ENCODE assay signal across 28 cellular contexts in the genomic region with DNA sequence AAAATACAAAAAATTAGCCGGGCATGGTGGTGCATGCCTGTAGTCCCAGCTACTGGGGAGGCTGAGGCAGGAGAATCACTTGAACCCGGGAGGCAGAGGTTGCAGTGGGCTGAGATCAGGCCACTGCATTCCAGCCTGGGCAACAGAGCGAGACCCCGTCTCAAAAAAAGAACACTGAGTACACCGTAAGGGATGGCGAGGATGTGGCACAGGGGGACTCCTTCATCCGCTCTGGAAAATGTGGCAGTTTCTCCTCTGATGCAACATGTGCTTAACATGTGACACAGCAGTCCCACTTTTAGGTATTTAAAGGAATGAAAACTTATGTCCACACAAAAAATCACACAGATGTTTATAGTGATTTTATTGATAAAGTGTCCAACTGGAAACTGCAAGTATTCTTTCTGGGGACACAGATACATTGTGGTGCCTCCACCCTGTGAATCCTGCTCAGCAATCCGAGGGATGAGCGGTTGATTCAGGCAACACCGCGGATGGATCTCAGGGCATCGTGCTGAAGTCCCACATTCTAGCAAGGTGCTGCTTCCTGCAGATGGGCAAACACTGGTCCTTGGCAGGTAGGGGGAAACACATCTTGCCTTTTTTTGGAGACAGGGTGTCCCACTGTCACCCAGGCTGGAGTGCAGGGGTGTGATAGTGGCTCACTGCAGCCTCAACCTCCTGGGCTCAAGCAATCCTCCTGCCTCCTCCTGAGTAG. TPM values are rescaled to one million over a fixed set of nuclear protein-coding genes. Genes with fewer than 3 reads are reported as not detected.
DNase-seq lines count a peak whose midpoint lies in the region; ATAC-seq, FAIRE-seq and TF ChIP-seq lines count a peak whose summit lies in the region.
"Had no signal": no experiment of that assay in that cellular context is flagged by ENCODE, and none has a peak within 500 bp of the region (broad histone marks: within the 10 kb centered on the region; RNA-seq: fewer than 3 reads in every experiment).

No MANE protein-coding gene starts in this region.

- no peak overlapping the region for H3K4me3 Mint-ChIP-seq in activated T-helper 17 cell treated with anti-CD3 and anti-CD28 coated beads, Interleukin-2, amount 50 U/mL, for 72 hours
- peak overlapping the region; percentile 78 for H3K4me3 Mint-ChIP-seq in glutamatergic neuron (ENCODE audit: unreplicated experiment)
- H3K4me3 Mint-ChIP-seq: CD4-positive, alpha-beta memory T cell had no signal

- peaks cover 21% of the 10 kb centered on the region for H3K36me3 Mint-ChIP-seq in activated T-helper 17 cell treated with anti-CD3 and anti-CD28 coated beads, Interleukin-2, amount 50 U/mL, for 72 hours (ENCODE audit: low read depth)
- H3K36me3 Mint-ChIP-seq in glutamatergic neuron (ENCODE audit: unreplicated experiment), result no peaks in the 10 kb centered on the region
- H3K36me3 Mint-ChIP-seq: IgD-negative memory B cell had no signal

- ATAC-seq in HepG2, result no peak
- no peak for ATAC-seq in right lobe of liver
- ATAC-seq in activated T-helper 17 cell treated with anti-CD3 and anti-CD28 coated beads, Interleukin-2, amount 50 U/mL, for 72 hours (replicated peaks), result no peak
- ATAC-seq: A549 had no signal

- WGBS in HepG2 (ENCODE audit: low lambda C conversion rate), result 93% methylated on average over 12 of the region's 12 CpGs
- 91% methylated on average over 7 of the region's 12 CpGs for WGBS in right lobe of liver (ENCODE audit: insufficient coverage, low coverage, low lambda C conversion rate, missing lambda C conversion rate)
- WGBS in suprapubic skin, result 80% methylated on average over 12 of the region's 12 CpGs

- no TSS peak for BruUV-seq in HepG2 (replicated peaks; lab: Mats Ljungman, UMichigan)

- peaks cover 25% of the 10 kb centered on the region; the same call in 1 of the 2 replicates for H4K20me1 ChIP-seq in HepG2 (ENCODE audit: insufficient read depth, low read length)

- no peak overlapping the region for H3K4me2 ChIP-seq in HepG2 (ENCODE audit: low read depth, low read length)
- H3K4me2 ChIP-seq: A549; BLaER1 treated with 17β-estradiol and CSF1 and Interleukin-3, amounts not matched to agents 10 nM and 100 nM had no signal

- no peak for FAIRE-seq in HepG2 (lab: Jason Lieb, UNC)
- FAIRE-seq: A549, GM12891 had no signal

- no peak for TF ChIP-seq CTCF in HepG2 (CRISPR knock-in tag; IDR thresholded peaks at IDR 0.05)
- no peak for TF ChIP-seq CTCF in right lobe of liver (IDR thresholded peaks at IDR 0.05)
- TF ChIP-seq CTCF in glutamatergic neuron (IDR thresholded peaks at IDR 0.05; ENCODE audit: partially characterized antibody, unreplicated experiment), result no peak
- TF ChIP-seq CTCF in suprapubic skin (IDR thresholded peaks at IDR 0.05), result no peak

- CTCF ChIA-PET in HepG2 (lab: Yijun Ruan, JAX; ENCODE audit: low intra/inter-chr PET ratio, low total read pairs), result no interaction called here

- no peak overlapping the region for H3K27ac ChIP-seq in HepG2 (ENCODE audit: extremely low read length, insufficient read depth, low read length)
- no peak overlapping the region for H3K27ac ChIP-seq in right lobe of liver
- H3K27ac ChIP-seq in suprapubic skin, result no peak overlapping the region
- H3K27ac ChIP-seq: A549; BLaER1 treated with 17β-estradiol and CSF1 and Interleukin-3, amounts not matched to agents 10 nM and 100 nM; SK-N-MC had no signal

- peak overlapping the region; percentile 50 for H3K27ac Mint-ChIP-seq in activated T-helper 17 cell treated with anti-CD3 and anti-CD28 coated beads, Interleukin-2, amount 50 U/mL, for 72 hours
- H3K27ac Mint-ChIP-seq in glutamatergic neuron (ENCODE audit: unreplicated experiment), result peak overlapping the region; percentile 97
- H3K27ac Mint-ChIP-seq: IgD-negative memory B cell had no signal

- no peak overlapping the region for H2AFZ ChIP-seq in HepG2 (ENCODE audit: low read length)

- H3K79me2 ChIP-seq in HepG2 (ENCODE audit: insufficient read depth, low read length), result peaks cover 17% of the 10 kb centered on the region

- no peak overlapping the region for H3K9ac ChIP-seq in HepG2 (ENCODE audit: insufficient read depth, low read depth, low read length)

- no peak for TF ChIP-seq RAD21 in HepG2 (CRISPR knock-in tag; IDR thresholded peaks at IDR 0.05)

- H3K27me3 Mint-ChIP-seq in activated T-helper 17 cell treated with anti-CD3 and anti-CD28 coated beads, Interleukin-2, amount 50 U/mL, for 72 hours, result no peaks in the 10 kb centered on the region
- peaks cover 11% of the 10 kb centered on the region for H3K27me3 Mint-ChIP-seq in glutamatergic neuron (ENCODE audit: unreplicated experiment)
- H3K27me3 Mint-ChIP-seq: CD4-positive, alpha-beta memory T cell; IgD-negative memory B cell had no signal

- H3K36me3 ChIP-seq in HepG2 (replicated peaks in 1 of 2; ENCODE audit: control insufficient read depth in 1 of 2, insufficient read depth in 2 of 2, low read length in 2 of 2) (peaks cover 5 to 21% of the 10 kb centered on the region in 2 experiments; a peak in 3 of 5 replicates), right lobe of liver (no peaks in the 10 kb centered on the region), suprapubic skin (no peaks in the 10 kb centered on the region)
- H3K36me3 ChIP-seq: HAP-1 had no signal

- H3K27me3 ChIP-seq in HepG2 (ENCODE audit: control insufficient read depth in 1 of 2, insufficient read depth in 2 of 2, low read length in 2 of 2) (no peaks in the 10 kb centered on the region; a peak in 1 of 5 replicates), right lobe of liver (no peaks in the 10 kb centered on the region), suprapubic skin (no peaks in the 10 kb centered on the region)
- H3K27me3 ChIP-seq: BLaER1 treated with 17β-estradiol and CSF1 and Interleukin-3, amounts not matched to agents 10 nM and 100 nM had no signal

- no peak for TF ChIP-seq EP300 in HepG2 (IDR thresholded peaks at IDR 0.05; ENCODE audit: low read depth in 2 of 2, low read length in 2 of 2)
- TF ChIP-seq EP300 in HepG2 (CRISPR knock-in tag; IDR thresholded peaks at IDR 0.05; ENCODE audit: borderline replicate concordance), result no peak
- no peak for TF ChIP-seq EP300 in suprapubic skin (IDR thresholded peaks at IDR 0.05)

- H3K4me3 ChIP-seq in HepG2 (replicated peaks in 1 of 3; ENCODE audit: insufficient read depth in 1 of 3, low read depth in 2 of 3, low read length in 3 of 3) (no peak overlapping the region), right lobe of liver (no peak overlapping the region), suprapubic skin (no peak overlapping the region)
- H3K4me3 ChIP-seq: A549; BLaER1 treated with 17β-estradiol and CSF1 and Interleukin-3, amounts not matched to agents 10 nM and 100 nM; HAP-1; SK-N-MC had no signal

- intact Hi-C loops in HepG2 (cut with micrococcal nuclease; ENCODE audit: unreplicated experiment) (no loop called here), right lobe of liver (cut with DNase I) (loop anchor here (10.0 kb wide), 1 partner anchor 54 kb away; no protein-coding TSS in a partner anchor)

- POLR2A ChIA-PET in HepG2 (lab: Yijun Ruan, JAX), result interaction anchor here (1.7 to 4.4 kb wide), 3 partner anchors 62 to 68 kb away, joined by 8 to 62 read pairs (median 19); partner anchors contain the start of gene FBXO31

- H3K4me1 Mint-ChIP-seq in activated T-helper 17 cell treated with anti-CD3 and anti-CD28 coated beads, Interleukin-2, amount 50 U/mL, for 72 hours, result peaks cover 8% of the 10 kb centered on the region
- H3K4me1 Mint-ChIP-seq in glutamatergic neuron (ENCODE audit: low read depth, unreplicated experiment), result peaks cover 30% of the 10 kb centered on the region

- H3K4me1 ChIP-seq in HepG2 (ENCODE audit: insufficient read depth, low read length) (peaks cover 25% of the 10 kb centered on the region), right lobe of liver (peaks cover 0 to 11% (median 0%) of the 10 kb centered on the region in 4 donors), suprapubic skin (peaks cover 21% of the 10 kb centered on the region)

- DNase-seq in HepG2 (ENCODE audit: low spot score) (no peak), right lobe of liver (no peak), glutamatergic neuron (peak; percentile 12), suprapubic skin (ENCODE audit: low spot score in 2 of 2) (no peak), SHP77 (lab: John Stamatoyannopoulos, UW) (no peak), T-helper 2 cell (no peak)
- DNase-seq: AML-193; CD4-positive, alpha-beta memory T cell; COR-L47; DMS79; EL; GF-D8; GOT3; NCI-H1092; NCI-H1417 treated with DMSO at 0.1 percent for 48 hours; NCI-H187 treated with DMSO at 0.1 percent for 48 hours; NCI-H2107; NCI-H748 treated with DMSO at 0.1 percent for 48 hours; NK-92 treated with Interleukin-12 subunit alpha and Interleukin-12 subunit beta, amount 100 ng/mL, for 24 hours; RPMI8226; SIG-M5 had no signal

- H3K9me3 ChIP-seq in HepG2 (ENCODE audit: low read length) (no peaks in the 10 kb centered on the region), right lobe of liver (no peaks in the 10 kb centered on the region), suprapubic skin (no peaks in the 10 kb centered on the region)
- H3K9me3 ChIP-seq: A549; BLaER1 treated with 17β-estradiol and CSF1 and Interleukin-3, amounts not matched to agents 10 nM and 100 nM; HAP-1 had no signal

- peak in 1 of 2 experiments; percentile 17; a peak in 2 of 4 replicates for TF ChIP-seq POLR2A in HepG2 (IDR thresholded peaks at IDR 0.05; ENCODE audit: insufficient read depth in 1 of 2, low read depth in 2 of 2, low read length in 2 of 2)
- TF ChIP-seq POLR2A in right lobe of liver (IDR thresholded peaks at IDR 0.05), result no peak
- no peak for TF ChIP-seq POLR2A in suprapubic skin (IDR thresholded peaks at IDR 0.05)

- in situ Hi-C loops in HepG2 (cut with HindIII; ENCODE audit: extremely low pct_ligation_motif_present, low pct_unique_long_range_greater_than_20kb), result no loop called here

- H3K9me3 Mint-ChIP-seq in activated T-helper 17 cell treated with anti-CD3 and anti-CD28 coated beads, Interleukin-2, amount 50 U/mL, for 72 hours, result no peaks in the 10 kb centered on the region
- H3K9me3 Mint-ChIP-seq in glutamatergic neuron (ENCODE audit: unreplicated experiment), result peaks cover 5% of the 10 kb centered on the region
- H3K9me3 Mint-ChIP-seq: CD4-positive, alpha-beta memory T cell; IgD-negative memory B cell had no signal

RNA-seq across cellular contexts. Expression of gene C16orf95, which starts 3.5 kb away (rescaled TPM):
- total RNA-seq in HepG2 (2016; rRNA removed; fragmentation: Illumina TruSeq; extraction: Trizol), result 7.2 and 8.6 TPM in 2 replicates
- total RNA-seq in HepG2 (2016; cell fraction: cytosol; rRNA removed; fragmentation: Illumina TruSeq; extraction: Trizol; ENCODE audit: low read depth), result 20.8 and 21.6 TPM in 2 replicates
- 6.9 and 8.1 TPM in 2 replicates for total RNA-seq in HepG2 (2016; cell fraction: insoluble cytoplasmic fraction; rRNA removed; fragmentation: Illumina TruSeq; extraction: Trizol)
- 15.4 and 16.2 TPM in 2 replicates for total RNA-seq in HepG2 (2016; cell fraction: membrane; rRNA removed; fragmentation: Illumina TruSeq; extraction: Trizol)
- 6.3 TPM in 2 replicates for total RNA-seq in HepG2 (2016; cell fraction: nucleus; rRNA removed; fragmentation: Illumina TruSeq; extraction: Trizol)
- polyA plus RNA-seq in HepG2 (2011; rRNA removed), result 2.0 and 2.8 TPM in 2 replicates
- polyA plus RNA-seq in HepG2 (2011; cell fraction: cytosol; rRNA removed), result 1.3 and 3.1 TPM in 2 replicates
- 4.1 and 5.0 TPM in 2 replicates for polyA plus RNA-seq in HepG2 (2011; cell fraction: nucleus; rRNA removed)
- polyA plus RNA-seq in HepG2 (2012), result 3.8 and 4.5 TPM in 2 replicates
- 14.5 and 18.3 TPM in 2 replicates for polyA plus RNA-seq in HepG2 (2016; cell fraction: cytosol; fragmentation: Illumina TruSeq; extraction: Trizol; ENCODE audit: low read depth)
- polyA plus RNA-seq in HepG2 (2016; cell fraction: insoluble cytoplasmic fraction; fragmentation: Illumina TruSeq; extraction: Trizol; ENCODE audit: low read depth), result 6.1 and 7.7 TPM in 2 replicates
- 13.5 and 16.8 TPM in 2 replicates for polyA plus RNA-seq in HepG2 (2016; cell fraction: membrane; fragmentation: Illumina TruSeq; extraction: Trizol; ENCODE audit: low read depth)
- 7.1 and 7.6 TPM in 2 replicates for polyA plus RNA-seq in HepG2 (2016; cell fraction: nucleus; fragmentation: Illumina TruSeq; extraction: Trizol; ENCODE audit: insufficient read depth, low read depth)
- polyA minus RNA-seq in HepG2 (2011; rRNA and poly(A)+ RNA removed; ENCODE audit: low replicate concordance), result 2.1 and 2.6 TPM in 2 replicates
- polyA minus RNA-seq in HepG2 (2011; cell fraction: cytosol; rRNA and poly(A)+ RNA removed), result 0.79 and 1.4 TPM in 2 replicates
- polyA minus RNA-seq in HepG2 (2011; cell fraction: nucleus; rRNA and poly(A)+ RNA removed), result 3.7 and 5.0 TPM in 2 replicates
- 1 to 10 TPM; 1.7 to 5.5 (median 3.9) TPM for total RNA-seq in right lobe of liver
- 1 to 10 TPM; 6.2 to 8.2 TPM for total RNA-seq in activated T-helper 17 cell treated with anti-CD3 and anti-CD28 coated beads, Interleukin-2, amount 50 U/mL, for 72 hours
- total RNA-seq in glutamatergic neuron (ENCODE audit: unreplicated experiment), result 9.2 TPM
- total RNA-seq in suprapubic skin, result 10 to 100 TPM in 1 of 4 donors, not detected in 3; 17.5 TPM
